Comparison of ENCODE assay signal across 8 cellular contexts in the genomic region with DNA sequence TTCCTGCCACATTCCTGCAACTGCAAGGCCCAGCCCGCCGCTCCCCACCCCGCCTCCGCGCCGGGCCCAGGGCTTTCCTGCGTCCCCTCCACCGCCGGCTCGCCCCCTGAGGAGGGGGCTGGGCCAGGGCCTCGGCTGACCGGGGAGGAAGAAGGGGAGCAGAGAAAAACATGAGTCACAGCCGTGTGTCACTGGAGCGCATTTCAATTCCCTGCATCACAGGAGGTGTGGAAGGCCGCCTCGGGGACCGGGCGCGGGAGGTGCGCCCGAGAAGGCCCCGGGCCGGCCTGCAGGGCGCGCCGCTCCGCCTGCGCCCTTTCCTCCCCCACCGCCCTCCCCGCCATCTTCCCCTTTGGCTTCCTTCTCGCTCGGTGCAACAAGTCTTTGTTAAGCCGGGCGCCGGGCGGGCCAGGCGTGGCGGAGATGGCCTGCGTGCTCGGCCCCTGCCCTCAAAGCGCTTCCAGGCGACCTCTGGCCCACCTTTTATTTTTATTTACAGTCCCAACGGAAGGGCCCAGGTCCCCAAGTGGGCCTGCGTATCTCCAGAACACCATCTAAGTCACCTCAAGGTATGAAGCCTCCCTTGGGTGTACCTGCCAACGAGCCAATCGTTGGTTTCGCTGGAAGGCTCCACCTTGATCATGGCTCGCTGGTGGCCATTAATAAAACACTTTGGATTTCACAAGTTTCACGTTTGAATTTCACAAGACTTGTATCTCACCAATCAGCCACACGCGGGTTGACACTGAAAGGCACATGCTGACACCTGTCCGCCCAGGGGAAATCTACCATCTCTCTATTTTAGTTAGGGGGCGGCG. TPM values are rescaled to one million over a fixed set of nuclear protein-coding genes. Genes with fewer than 3 reads are reported as not detected.
DNase-seq lines count a peak whose midpoint lies in the region; ATAC-seq, FAIRE-seq and TF ChIP-seq lines count a peak whose summit lies in the region.

No MANE protein-coding gene starts in this region.

- peak overlapping the region; percentile 70 to 78 (median 76) for H3K27ac ChIP-seq in right lobe of liver

- TF ChIP-seq POLR2A in right lobe of liver (IDR thresholded peaks at IDR 0.05) = no peak

- FAIRE-seq in GM18507 (lab: Jason Lieb, UNC) = peak; percentile 78

- WGBS in right lobe of liver (ENCODE audit: insufficient coverage, low coverage, low lambda C conversion rate, missing lambda C conversion rate) = 31% methylated on average over 19 of the region's 54 CpGs

- H3K36me3 ChIP-seq in right lobe of liver = no peaks in the 10 kb centered on the region

- H3K27me3 ChIP-seq in right lobe of liver = no peaks in the 10 kb centered on the region

- DNase-seq in GM18507 (ENCODE audit: extremely low spot score, insufficient read length, low read depth) = no peak
- peak; percentile 67 for DNase-seq in activated CD4-positive, alpha-beta T cell treated with anti-CD3 and anti-CD28 coated beads for 1 hour
- peak; percentile 59 for DNase-seq in chondrocyte (ENCODE audit: low spot score)
- peak; percentile 63 to 76 (median 73) for DNase-seq in right lobe of liver
- DNase-seq in stimulated activated CD8-positive, alpha-beta memory T cell treated with anti-CD3 and anti-CD28 coated beads, Interleukin-15, amount 100 ng/mL, for 1 hour (ENCODE audit: low read depth) = peak; percentile 34
- no peak for DNase-seq in NCI-H526 (lab: John Stamatoyannopoulos, UW)
- DNase-seq in DMS153 treated with DMSO at 0.1 percent for 48 hours (lab: John Stamatoyannopoulos, UW; ENCODE audit: unreplicated experiment) = no peak

- peak overlapping the region; percentile 65 for H3K4me3 Mint-ChIP-seq in chondrocyte (ENCODE audit: unreplicated experiment)

- peak; percentile 13 for ATAC-seq in HG03378 (IDR thresholded peaks at IDR 0.05; ENCODE audit: unreplicated experiment)
- peak; percentile 26 to 49 (median 38) for ATAC-seq in right lobe of liver

- peaks cover 9% of the 10 kb centered on the region for H3K4me1 Mint-ChIP-seq in chondrocyte (ENCODE audit: low read depth)

- H3K9me3 Mint-ChIP-seq in chondrocyte (ENCODE audit: low read depth) = no peaks in the 10 kb centered on the region

- H3K36me3 Mint-ChIP-seq in chondrocyte (ENCODE audit: low read depth) = no peaks in the 10 kb centered on the region

- peak; percentile 26 for TF ChIP-seq CTCF in chondrocyte (IDR thresholded peaks at IDR 0.05)
- TF ChIP-seq CTCF in right lobe of liver (IDR thresholded peaks at IDR 0.05) = no peak

- intact Hi-C loops in right lobe of liver (cut with DNase I) = no loop called here

- peaks cover 0 to 14% (median 3%) of the 10 kb centered on the region in 4 donors for H3K4me1 ChIP-seq in right lobe of liver

- H3K27ac Mint-ChIP-seq in chondrocyte (ENCODE audit: unreplicated experiment) = peak overlapping the region; percentile 65

- H3K4me3 ChIP-seq in right lobe of liver = peak overlapping the region; percentile 45 to 67 (median 66)

- H3K9me3 ChIP-seq in right lobe of liver = no peaks in the 10 kb centered on the region

- no peaks in the 10 kb centered on the region for H3K27me3 Mint-ChIP-seq in chondrocyte (ENCODE audit: low read depth)

RNA-seq across cellular contexts. Expression of a gene that starts 0.9 kb away (rescaled TPM):
- total RNA-seq in chondrocyte (33.4 to 55.2 TPM (median 37.8 TPM) in 3 replicates), right lobe of liver (10 to 100 TPM in 5 of 6 experiments, 1 to 10 TPM in 1; 7.9 to 23.6 (median 14.8) TPM)

RNA-seq across cellular contexts. Expression of a gene that starts 13.0 kb away (rescaled TPM):
- total RNA-seq in chondrocyte (15.5 to 19.0 TPM (median 18.0 TPM) in 3 replicates), right lobe of liver (10 to 100 TPM in 1 of 6 experiments, 1 to 10 TPM in 5; 5.0 to 13.4 (median 8.8) TPM)

Comparison
In these comparisons a context has a peak if more than half of its experiments do, and no peak if none do; other contexts are left out.
1. DNase-seq: peak in activated CD4-positive, alpha-beta T cell treated with anti-CD3 and anti-CD28 coated beads for 1 hour (single experiment), chondrocyte (single experiment), right lobe of liver (3 of 3) and stimulated activated CD8-positive, alpha-beta memory T cell treated with anti-CD3 and anti-CD28 coated beads, Interleukin-15, amount 100 ng/mL, for 1 hour (single experiment); none in GM18507 (single experiment), NCI-H526 (0 of 2) and DMS153 treated with DMSO at 0.1 percent for 48 hours (single experiment).